ENCODE assay signal across 8 cellular contexts in genomic region chr19:29687244-29687896, GRCh38. TPM values are rescaled to one million over a fixed set of nuclear protein-coding genes. Genes with fewer than 3 reads are reported as not detected.
DNase-seq lines count a peak whose midpoint lies in the region; ATAC-seq and TF ChIP-seq lines count a peak whose summit lies in the region.

No MANE protein-coding gene starts in this region.

- TF ChIP-seq CTCF in RWPE2 (IDR thresholded peaks at IDR 0.05; ENCODE audit: poor library complexity, severe bottlenecking), result no peak
- TF ChIP-seq CTCF in esophagus muscularis mucosa (IDR thresholded peaks at IDR 0.05), result no peak

- ATAC-seq in RWPE2 (ENCODE audit: low read depth) (peak; percentile 93), HG03565 (IDR thresholded peaks at IDR 0.05; ENCODE audit: unreplicated experiment) (no peak), GM18498 (IDR thresholded peaks at IDR 0.05; ENCODE audit: unreplicated experiment) (no peak)

- H3K4me1 ChIP-seq in RWPE2 (ENCODE audit: insufficient read depth, poor library complexity, severe bottlenecking), result peaks cover 4% of the 10 kb centered on the region
- H3K4me1 ChIP-seq in esophagus muscularis mucosa, result peaks cover 4 to 42% (median 22%) of the 10 kb centered on the region in 4 donors

- 71% methylated on average over 17 of the region's 17 CpGs for WGBS in esophagus muscularis mucosa

- no peak for TF ChIP-seq EP300 in esophagus muscularis mucosa (IDR thresholded peaks at IDR 0.05)

- intact Hi-C loops in esophagus muscularis mucosa (cut with DNase I), result no loop called here

- H3K36me3 ChIP-seq in RWPE2 (ENCODE audit: low read depth) (no peaks in the 10 kb centered on the region), esophagus muscularis mucosa (no peaks in the 10 kb centered on the region)

- peaks cover 4% of the 10 kb centered on the region for H3K9me3 ChIP-seq in RWPE2 (ENCODE audit: severe bottlenecking)
- peaks cover 0 to 12% (median 3%) of the 10 kb centered on the region in 4 donors for H3K9me3 ChIP-seq in esophagus muscularis mucosa

- H3K4me3 ChIP-seq in RWPE2 (ENCODE audit: severe bottlenecking), result no peak overlapping the region
- H3K4me3 ChIP-seq in esophagus muscularis mucosa, result peak overlapping the region in 1 of 4 donors; percentile 8

- peak overlapping the region; percentile 23 for H3K27ac ChIP-seq in RWPE2 (ENCODE audit: poor library complexity, severe bottlenecking)
- H3K27ac ChIP-seq in esophagus muscularis mucosa (replicated peaks in 1 of 4), result peak overlapping the region; percentile 19 to 39 (median 25)

- no peak for TF ChIP-seq POLR2A in esophagus muscularis mucosa (IDR thresholded peaks at IDR 0.05; ENCODE audit: low read depth)

- DNase-seq in GOT3 (lab: John Stamatoyannopoulos, UW), result peak; percentile 53
- DNase-seq in RWPE2 (ENCODE audit: low spot score), result no peak
- DNase-seq in esophagus muscularis mucosa (ENCODE audit: extremely low spot score), result no peak
- DNase-seq in stimulated activated CD4-positive, alpha-beta T cell treated with anti-CD3 and anti-CD28 coated beads, Interleukin-15, amount 100 ng/mL, for 48 hours (ENCODE audit: low read depth in 2 of 2), result peak; percentile 58 to 68
- DNase-seq in NCI-H2227 (lab: John Stamatoyannopoulos, UW; ENCODE audit: unreplicated experiment), result no peak
- DNase-seq in activated CD4-positive, alpha-beta T cell treated with anti-CD3 and anti-CD28 coated beads, Interleukin-2, amount 50 U/mL, for 1 hour, result no peak

- no peaks in the 10 kb centered on the region for H3K27me3 ChIP-seq in RWPE2 (ENCODE audit: insufficient read depth, poor library complexity, severe bottlenecking)
- no peaks in the 10 kb centered on the region for H3K27me3 ChIP-seq in esophagus muscularis mucosa

RNA-seq across cellular contexts. Expression of gene PLEKHF1, which starts 22.1 kb away (rescaled TPM):
- total RNA-seq in esophagus muscularis mucosa, result 10 to 100 TPM; 27.4 to 58.6 (median 36.1) TPM

RNA-seq across cellular contexts. Expression of gene C19orf12, which starts 27.7 kb away (rescaled TPM):
- total RNA-seq in esophagus muscularis mucosa, result 10 to 100 TPM; 27.0 to 52.9 (median 38.9) TPM

Comparison
In these comparisons a context has a peak if more than half of its experiments do, and no peak if none do; other contexts are left out.
1. DNase-seq: peak in GOT3 (single experiment) and stimulated activated CD4-positive, alpha-beta T cell treated with anti-CD3 and anti-CD28 coated beads, Interleukin-15, amount 100 ng/mL, for 48 hours (2 of 2); none in RWPE2 (single experiment), esophagus muscularis mucosa (single experiment), NCI-H2227 (single experiment) and activated CD4-positive, alpha-beta T cell treated with anti-CD3 and anti-CD28 coated beads, Interleukin-2, amount 50 U/mL, for 1 hour (single experiment).